Comparison of ENCODE assay signal across 1 cellular context in the genomic region with DNA sequence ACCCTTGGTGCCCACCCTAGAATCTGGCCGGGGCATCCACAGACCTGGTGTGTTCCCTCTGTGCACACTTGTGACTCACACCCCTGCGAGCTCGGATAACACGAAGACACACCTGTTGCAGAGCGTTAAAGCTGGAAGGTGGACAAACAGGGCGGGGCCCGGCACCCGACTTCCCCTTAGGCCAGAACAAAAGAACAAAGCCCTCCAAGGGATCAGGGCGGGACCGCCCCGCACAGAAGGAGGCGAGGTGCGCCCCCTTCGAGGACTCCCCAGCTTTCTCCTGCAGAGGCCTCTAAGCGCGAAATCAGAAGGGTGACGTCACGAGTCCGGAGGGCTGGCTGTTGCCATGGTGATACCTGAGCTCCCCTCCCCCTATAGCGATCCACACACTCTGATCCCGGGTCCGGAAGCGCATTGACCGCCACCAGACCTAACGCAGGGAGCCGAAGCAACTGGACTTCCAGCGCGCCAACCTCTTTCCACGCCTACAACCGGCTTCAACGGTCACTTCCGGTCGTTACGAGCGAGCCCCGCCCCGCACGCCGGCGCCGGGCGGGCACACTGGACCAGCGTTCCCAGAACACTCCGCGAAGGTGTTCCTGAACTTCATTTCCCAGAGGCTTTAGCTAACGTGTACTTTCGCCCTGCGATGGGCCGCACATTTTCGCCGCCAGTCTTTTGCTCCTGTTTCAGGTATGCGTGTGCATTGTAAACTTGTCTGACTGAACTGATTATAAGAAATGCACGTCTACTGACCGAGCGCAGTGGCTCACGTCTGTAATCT.
TF ChIP-seq lines count a peak whose summit lies in the region.

A gene (minus strand): TSS at position 489 of the 784 bp plus-strand sequence. CDS start 811 bp downstream, outside the sequence.

TF ChIP-seq in GM12878, 131 proteins besides CTCF, POLR2A, EP300 and RAD21 (continued from another document):
- TF ChIP-seq EGR1 (IDR thresholded peaks at IDR 0.05; ENCODE audit: borderline replicate concordance in 1 of 2, low read depth in 2 of 2, low read length in 2 of 2) (peak; percentile 17 to 60; a peak in 1 of 3 replicates), CBX5 (IDR thresholded peaks at IDR 0.05; ENCODE audit: low read depth) (0 out of 2 replicates have a peak, but pooled peaks have one; percentile 85), ZBED1 (IDR thresholded peaks at IDR 0.05; ENCODE audit: borderline replicate concordance) (peak; percentile 33; the same call in 1 of the 2 replicates), IKZF2 (IDR thresholded peaks at IDR 0.05) (peak; percentile 84 to 87), NR2C1 (IDR thresholded peaks at IDR 0.05) (peak; percentile 56), SREBF2 (IDR thresholded peaks at IDR 0.05; ENCODE audit: low read length) (0 out of 2 replicates have a peak, but pooled peaks have one; percentile 51), CHD4 (IDR thresholded peaks at IDR 0.05) (no peak), MXI1 (IDR thresholded peaks at IDR 0.05; ENCODE audit: low read depth, low read length) (peak; percentile 56; the same call in 1 of the 2 replicates), ESRRA (IDR thresholded peaks at IDR 0.05; ENCODE audit: low read length) (no peak), KDM1A (IDR thresholded peaks at IDR 0.05; ENCODE audit: borderline replicate concordance) (no peak), NBN (IDR thresholded peaks at IDR 0.05) (peak; percentile 99), EED (IDR thresholded peaks at IDR 0.05; ENCODE audit: low read depth) (peak; percentile 87), MTA2 (IDR thresholded peaks at IDR 0.05; ENCODE audit: low read depth) (0 out of 2 replicates have a peak, but pooled peaks have one; percentile 23), RB1 (IDR thresholded peaks at IDR 0.05; ENCODE audit: borderline replicate concordance) (peak; percentile 79; the same call in 1 of the 2 replicates), GATAD2B (conservative IDR thresholded peaks at IDR 0.05; ENCODE audit: low read depth) (peak; percentile 87), TARDBP (IDR thresholded peaks at IDR 0.05; ENCODE audit: borderline replicate concordance) (peak; percentile 82; the same call in 1 of the 2 replicates), HCFC1 (IDR thresholded peaks at IDR 0.05; ENCODE audit: low read length) (peak; percentile 84), SMAD5 (IDR thresholded peaks at IDR 0.05; ENCODE audit: low read depth) (peak; percentile 69; the same call in 1 of the 2 replicates), SMARCA5 (IDR thresholded peaks at IDR 0.05) (peak; percentile 89; the same call in 1 of the 2 replicates), SPI1 (IDR thresholded peaks at IDR 0.05; ENCODE audit: borderline replicate concordance, insufficient read depth, low read depth, low read length) (peak; percentile 8; the same call in 1 of the 2 replicates), JUNB (IDR thresholded peaks at IDR 0.05) (no peak; the same call in 1 of the 2 replicates), BHLHE40 (IDR thresholded peaks at IDR 0.05; ENCODE audit: borderline replicate concordance in 1 of 2, low read depth in 2 of 2, low read length in 1 of 2) (peak in 1 of 2 experiments; percentile 39; a peak in 2 of 4 replicates), HDGF (IDR thresholded peaks at IDR 0.05) (peak; percentile 30; the same call in 1 of the 2 replicates), CBX3 (IDR thresholded peaks at IDR 0.05; ENCODE audit: borderline replicate concordance, low read depth) (no peak)
- TF ChIP-seq, protein P1, sequence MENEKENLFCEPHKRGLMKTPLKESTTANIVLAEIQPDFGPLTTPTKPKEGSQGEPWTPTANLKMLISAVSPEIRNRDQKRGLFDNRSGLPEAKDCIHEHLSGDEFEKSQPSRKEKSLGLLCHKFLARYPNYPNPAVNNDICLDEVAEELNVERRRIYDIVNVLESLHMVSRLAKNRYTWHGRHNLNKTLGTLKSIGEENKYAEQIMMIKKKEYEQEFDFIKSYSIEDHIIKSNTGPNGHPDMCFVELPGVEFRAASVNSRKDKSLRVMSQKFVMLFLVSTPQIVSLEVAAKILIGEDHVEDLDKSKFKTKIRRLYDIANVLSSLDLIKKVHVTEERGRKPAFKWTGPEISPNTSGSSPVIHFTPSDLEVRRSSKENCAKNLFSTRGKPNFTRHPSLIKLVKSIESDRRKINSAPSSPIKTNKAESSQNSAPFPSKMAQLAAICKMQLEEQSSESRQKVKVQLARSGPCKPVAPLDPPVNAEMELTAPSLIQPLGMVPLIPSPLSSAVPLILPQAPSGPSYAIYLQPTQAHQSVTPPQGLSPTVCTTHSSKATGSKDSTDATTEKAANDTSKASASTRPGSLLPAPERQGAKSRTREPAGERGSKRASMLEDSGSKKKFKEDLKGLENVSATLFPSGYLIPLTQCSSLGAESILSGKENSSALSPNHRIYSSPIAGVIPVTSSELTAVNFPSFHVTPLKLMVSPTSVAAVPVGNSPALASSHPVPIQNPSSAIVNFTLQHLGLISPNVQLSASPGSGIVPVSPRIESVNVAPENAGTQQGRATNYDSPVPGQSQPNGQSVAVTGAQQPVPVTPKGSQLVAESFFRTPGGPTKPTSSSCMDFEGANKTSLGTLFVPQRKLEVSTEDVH (IDR thresholded peaks at IDR 0.05; ENCODE audit: low read depth, partially characterized antibody) = peak; percentile 81
- TF ChIP-seq, protein P2, sequence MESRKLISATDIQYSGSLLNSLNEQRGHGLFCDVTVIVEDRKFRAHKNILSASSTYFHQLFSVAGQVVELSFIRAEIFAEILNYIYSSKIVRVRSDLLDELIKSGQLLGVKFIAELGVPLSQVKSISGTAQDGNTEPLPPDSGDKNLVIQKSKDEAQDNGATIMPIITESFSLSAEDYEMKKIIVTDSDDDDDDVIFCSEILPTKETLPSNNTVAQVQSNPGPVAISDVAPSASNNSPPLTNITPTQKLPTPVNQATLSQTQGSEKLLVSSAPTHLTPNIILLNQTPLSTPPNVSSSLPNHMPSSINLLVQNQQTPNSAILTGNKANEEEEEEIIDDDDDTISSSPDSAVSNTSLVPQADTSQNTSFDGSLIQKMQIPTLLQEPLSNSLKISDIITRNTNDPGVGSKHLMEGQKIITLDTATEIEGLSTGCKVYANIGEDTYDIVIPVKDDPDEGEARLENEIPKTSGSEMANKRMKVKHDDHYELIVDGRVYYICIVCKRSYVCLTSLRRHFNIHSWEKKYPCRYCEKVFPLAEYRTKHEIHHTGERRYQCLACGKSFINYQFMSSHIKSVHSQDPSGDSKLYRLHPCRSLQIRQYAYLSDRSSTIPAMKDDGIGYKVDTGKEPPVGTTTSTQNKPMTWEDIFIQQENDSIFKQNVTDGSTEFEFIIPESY (IDR thresholded peaks at IDR 0.05) = no peak
- TF ChIP-seq, protein P3, sequence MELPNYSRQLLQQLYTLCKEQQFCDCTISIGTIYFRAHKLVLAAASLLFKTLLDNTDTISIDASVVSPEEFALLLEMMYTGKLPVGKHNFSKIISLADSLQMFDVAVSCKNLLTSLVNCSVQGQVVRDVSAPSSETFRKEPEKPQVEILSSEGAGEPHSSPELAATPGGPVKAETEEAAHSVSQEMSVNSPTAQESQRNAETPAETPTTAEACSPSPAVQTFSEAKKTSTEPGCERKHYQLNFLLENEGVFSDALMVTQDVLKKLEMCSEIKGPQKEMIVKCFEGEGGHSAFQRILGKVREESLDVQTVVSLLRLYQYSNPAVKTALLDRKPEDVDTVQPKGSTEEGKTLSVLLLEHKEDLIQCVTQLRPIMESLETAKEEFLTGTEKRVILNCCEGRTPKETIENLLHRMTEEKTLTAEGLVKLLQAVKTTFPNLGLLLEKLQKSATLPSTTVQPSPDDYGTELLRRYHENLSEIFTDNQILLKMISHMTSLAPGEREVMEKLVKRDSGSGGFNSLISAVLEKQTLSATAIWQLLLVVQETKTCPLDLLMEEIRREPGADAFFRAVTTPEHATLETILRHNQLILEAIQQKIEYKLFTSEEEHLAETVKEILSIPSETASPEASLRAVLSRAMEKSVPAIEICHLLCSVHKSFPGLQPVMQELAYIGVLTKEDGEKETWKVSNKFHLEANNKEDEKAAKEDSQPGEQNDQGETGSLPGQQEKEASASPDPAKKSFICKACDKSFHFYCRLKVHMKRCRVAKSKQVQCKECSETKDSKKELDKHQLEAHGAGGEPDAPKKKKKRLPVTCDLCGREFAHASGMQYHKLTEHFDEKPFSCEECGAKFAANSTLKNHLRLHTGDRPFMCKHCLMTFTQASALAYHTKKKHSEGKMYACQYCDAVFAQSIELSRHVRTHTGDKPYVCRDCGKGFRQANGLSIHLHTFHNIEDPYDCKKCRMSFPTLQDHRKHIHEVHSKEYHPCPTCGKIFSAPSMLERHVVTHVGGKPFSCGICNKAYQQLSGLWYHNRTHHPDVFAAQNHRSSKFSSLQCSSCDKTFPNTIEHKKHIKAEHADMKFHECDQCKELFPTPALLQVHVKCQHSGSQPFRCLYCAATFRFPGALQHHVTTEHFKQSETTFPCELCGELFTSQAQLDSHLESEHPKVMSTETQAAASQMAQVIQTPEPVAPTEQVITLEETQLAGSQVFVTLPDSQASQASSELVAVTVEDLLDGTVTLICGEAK (IDR thresholded peaks at IDR 0.05; ENCODE audit: borderline replicate concordance) = peak; percentile 84; the same call in 1 of the 2 replicates
- TF ChIP-seq, protein P4, sequence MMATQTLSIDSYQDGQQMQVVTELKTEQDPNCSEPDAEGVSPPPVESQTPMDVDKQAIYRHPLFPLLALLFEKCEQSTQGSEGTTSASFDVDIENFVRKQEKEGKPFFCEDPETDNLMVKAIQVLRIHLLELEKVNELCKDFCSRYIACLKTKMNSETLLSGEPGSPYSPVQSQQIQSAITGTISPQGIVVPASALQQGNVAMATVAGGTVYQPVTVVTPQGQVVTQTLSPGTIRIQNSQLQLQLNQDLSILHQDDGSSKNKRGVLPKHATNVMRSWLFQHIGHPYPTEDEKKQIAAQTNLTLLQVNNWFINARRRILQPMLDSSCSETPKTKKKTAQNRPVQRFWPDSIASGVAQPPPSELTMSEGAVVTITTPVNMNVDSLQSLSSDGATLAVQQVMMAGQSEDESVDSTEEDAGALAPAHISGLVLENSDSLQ (IDR thresholded peaks at IDR 0.05) = peak; percentile 19; the same call in 1 of the 2 replicates
- TF ChIP-seq, protein P5, sequence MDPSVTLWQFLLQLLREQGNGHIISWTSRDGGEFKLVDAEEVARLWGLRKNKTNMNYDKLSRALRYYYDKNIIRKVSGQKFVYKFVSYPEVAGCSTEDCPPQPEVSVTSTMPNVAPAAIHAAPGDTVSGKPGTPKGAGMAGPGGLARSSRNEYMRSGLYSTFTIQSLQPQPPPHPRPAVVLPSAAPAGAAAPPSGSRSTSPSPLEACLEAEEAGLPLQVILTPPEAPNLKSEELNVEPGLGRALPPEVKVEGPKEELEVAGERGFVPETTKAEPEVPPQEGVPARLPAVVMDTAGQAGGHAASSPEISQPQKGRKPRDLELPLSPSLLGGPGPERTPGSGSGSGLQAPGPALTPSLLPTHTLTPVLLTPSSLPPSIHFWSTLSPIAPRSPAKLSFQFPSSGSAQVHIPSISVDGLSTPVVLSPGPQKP (IDR thresholded peaks at IDR 0.05; ENCODE audit: low read depth, low read length) = peak; percentile 95
